ENCODE assay signal across 18 cellular contexts in genomic region chr13:51955281-51955771, GRCh38. TPM values are rescaled to one million over a fixed set of nuclear protein-coding genes. Genes with fewer than 3 reads are reported as not detected.
DNase-seq lines count a peak whose midpoint lies in the region; ATAC-seq, FAIRE-seq and TF ChIP-seq lines count a peak whose summit lies in the region.
"Had no signal": no experiment of that assay in that cellular context is flagged by ENCODE, and none has a peak within 500 bp of the region (broad histone marks: within the 10 kb centered on the region; RNA-seq: fewer than 3 reads in every experiment).

No MANE protein-coding gene starts in this region.

- no peak for FAIRE-seq in bronchial epithelial cell (lab: Jason Lieb, UNC)
- FAIRE-seq: urothelium cell line had no signal

- peaks cover 10% of the 10 kb centered on the region for H3K27me3 ChIP-seq in bronchial epithelial cell (ENCODE audit: control insufficient read depth, insufficient read depth, low read length)
- no peaks in the 10 kb centered on the region for H3K27me3 ChIP-seq in psoas muscle (ENCODE audit: insufficient read depth in 3 of 3, low read length in 2 of 3)
- H3K27me3 ChIP-seq: BLaER1 treated with 17β-estradiol and CSF1 and Interleukin-3, amounts not matched to agents 10 nM and 100 nM; esophagus muscularis mucosa; left lung had no signal

- WGBS in psoas muscle, 3 donors, result 28 to 50% (median 32%) methylated on average over 15 of the region's 15 CpGs

- peak overlapping the region; percentile 57 for H3K27ac ChIP-seq in psoas muscle
- H3K27ac ChIP-seq: BLaER1 treated with 17β-estradiol and CSF1 and Interleukin-3, amounts not matched to agents 10 nM and 100 nM; esophagus muscularis mucosa; left lung; PC-9 had no signal

- ATAC-seq in psoas muscle (peak; percentile 83 to 90 (median 90)), HG03342 (IDR thresholded peaks at IDR 0.05; ENCODE audit: unreplicated experiment) (no peak)
- ATAC-seq in activated CD4-positive, CD25-positive, alpha-beta regulatory T cell treated with anti-CD3 and anti-CD28 coated beads, Interleukin-2, amount 50 U/mL, for 24 hours, result no peak
- ATAC-seq: activated naive CD4-positive, alpha-beta T cell treated with anti-CD3 and anti-CD28 coated beads, Interleukin-2, amount 50 U/mL, for 72 hours; left lung; natural killer cell had no signal

- TF ChIP-seq CTCF in bronchial epithelial cell (IDR thresholded peaks at IDR 0.05; ENCODE audit: insufficient read depth, low read length, severe bottlenecking) (no peak), psoas muscle (IDR thresholded peaks at IDR 0.05) (no peak)

- peak; percentile 60 for DNase-seq in HT1080 (ENCODE audit: low read depth)
- peak; percentile 92 for DNase-seq in NCI-H2171 (lab: John Stamatoyannopoulos, UW)
- DNase-seq in bronchial epithelial cell (ENCODE audit: low read depth), result peak; percentile 53
- DNase-seq in psoas muscle, result no peak
- no peak for DNase-seq in GF-D8 (lab: John Stamatoyannopoulos, UW)
- DNase-seq: activated CD4-positive, CD25-positive, alpha-beta regulatory T cell treated with anti-CD3 and anti-CD28 coated beads, Interleukin-2, amount 50 U/mL, for 72 hours; IMR-90; left lung; natural killer cell; NCI-H187 treated with DMSO at 0.1 percent for 48 hours; PC-9; stimulated activated CD4-positive, alpha-beta T cell treated with anti-CD3 and anti-CD28 coated beads, Interleukin-2, amount 100 ng/mL, for 48 hours had no signal

- intact Hi-C loops in psoas muscle (cut with DNase I), result no loop called here

- H3K4me1 ChIP-seq in psoas muscle, result no peaks in the 10 kb centered on the region
- H3K4me1 ChIP-seq: BLaER1 treated with 17β-estradiol and CSF1 and Interleukin-3, amounts not matched to agents 10 nM and 100 nM; esophagus muscularis mucosa; left lung had no signal

- no peaks in the 10 kb centered on the region for H3K9me3 ChIP-seq in psoas muscle
- H3K9me3 ChIP-seq: esophagus muscularis mucosa, left lung had no signal

- H3K4me3 ChIP-seq in bronchial epithelial cell (ENCODE audit: low read depth, low read length) (no peak overlapping the region), psoas muscle (peak overlapping the region; percentile 17)
- H3K4me3 ChIP-seq: BLaER1 treated with 17β-estradiol and CSF1 and Interleukin-3, amounts not matched to agents 10 nM and 100 nM; esophagus muscularis mucosa; left lung; PC-9 had no signal

- H3K36me3 ChIP-seq in bronchial epithelial cell (ENCODE audit: control insufficient read depth, insufficient read depth, low read length) (no peaks in the 10 kb centered on the region), psoas muscle (ENCODE audit: insufficient read depth in 1 of 2, low read depth in 1 of 2) (no peaks in the 10 kb centered on the region)
- H3K36me3 ChIP-seq: BLaER1 treated with 17β-estradiol and CSF1 and Interleukin-3, amounts not matched to agents 10 nM and 100 nM; left lung had no signal

RNA-seq across cellular contexts. Expression of gene ATP7B, which starts 55.9 kb away (rescaled TPM):
- total RNA-seq in HT1080 (2014; rRNA removed; shearing (Covaris generic)), result 2.2 and 2.3 TPM in 2 replicates
- polyA plus RNA-seq in HT1080 (2015; cell fraction: cytosol; rRNA removed), result 0.97 and 1.7 TPM in 2 replicates
- 6.1 and 6.5 TPM in 2 replicates for polyA plus RNA-seq in HT1080 (2015; cell fraction: nucleus; rRNA removed)
- total RNA-seq in bronchial epithelial cell (3.9 and 8.7 TPM in 2 replicates), psoas muscle (1 to 10 TPM; 1.3 to 3.5 (median 2.1) TPM)
- 1 to 10 TPM in 1 of 3 donors, under 1 TPM in 2; 0.72 to 1.1 (median 0.90) TPM for polyA plus RNA-seq in psoas muscle

RNA-seq across cellular contexts. Expression of gene ALG11, which starts 56.9 kb away (rescaled TPM):
- total RNA-seq in HT1080 (2014; rRNA removed; shearing (Covaris generic)), result 7.8 and 8.7 TPM in 2 replicates
- 8.2 and 12.8 TPM in 2 replicates for polyA plus RNA-seq in HT1080 (2015; cell fraction: cytosol; rRNA removed)
- polyA plus RNA-seq in HT1080 (2015; cell fraction: nucleus; rRNA removed), result 19.2 and 24.9 TPM in 2 replicates
- total RNA-seq in bronchial epithelial cell, result 17.5 and 24.5 TPM in 2 replicates
- total RNA-seq in psoas muscle, result 10 to 100 TPM; 11.4 to 17.9 (median 16.0) TPM
- polyA plus RNA-seq in psoas muscle, result 10 to 100 TPM in 1 of 3 donors, 1 to 10 TPM in 2; 2.6 to 17.0 (median 4.2) TPM

Comparison
In these comparisons a context has a peak if more than half of its experiments do, and no peak if none do; other contexts are left out.
1. DNase-seq: peak in HT1080 (single experiment), NCI-H2171 (single experiment) and bronchial epithelial cell (single experiment); none in psoas muscle (0 of 2) and GF-D8 (single experiment).
2. ATAC-seq: peak in psoas muscle (4 of 4); none in activated CD4-positive, CD25-positive, alpha-beta regulatory T cell treated with anti-CD3 and anti-CD28 coated beads, Interleukin-2, amount 50 U/mL, for 24 hours (0 of 2) and HG03342 (single experiment).